14 cellular contexts compared by ENCODE assay signal in genomic region chr3:29012011-29012410, GRCh38.
DNase-seq lines count a peak whose midpoint lies in the region; ATAC-seq and TF ChIP-seq lines count a peak whose summit lies in the region.
"Had no signal": no experiment of that assay in that cellular context is flagged by ENCODE, and none has a peak within 500 bp of the region (broad histone marks: within the 10 kb centered on the region; RNA-seq: fewer than 3 reads in every experiment).

No MANE protein-coding gene starts in this region.

- H3K9me3 ChIP-seq in neural progenitor cell (ENCODE audit: low read depth) = no peaks in the 10 kb centered on the region
- H3K9me3 ChIP-seq: Caco-2 had no signal

- no peaks in the 10 kb centered on the region for H3K36me3 ChIP-seq in neural progenitor cell

- H3K4me2 ChIP-seq in neural progenitor cell = peak overlapping the region; percentile 63
- H3K4me2 ChIP-seq: GM23338 had no signal

- peak overlapping the region; percentile 55 for H3K27ac ChIP-seq in neural progenitor cell

- DNase-seq in SK-MEL-5 (ENCODE audit: low read depth, low spot score) (peak; percentile 92), astrocyte of the hippocampus (ENCODE audit: low read depth, low spot score) (peak; percentile 26), neural progenitor cell (ENCODE audit: low spot score) (peak; percentile 31)
- DNase-seq in natural killer cell treated with Interleukin-12 subunit alpha and Interleukin-12 subunit beta and Interleukin-15 and Interleukin-18, amount 100 ng/mL, for 72 hours (ENCODE audit: low spot score) = no peak
- DNase-seq: C1 segment of cervical spinal cord; Caco-2; CD4-positive, alpha-beta memory T cell; DMS153; DND-41; H9 had no signal

- no peak overlapping the region for H2AFZ ChIP-seq in neural progenitor cell (replicated peaks)
- H2AFZ ChIP-seq: GM23338 had no signal

- H3F3A ChIP-seq in neural progenitor cell (ENCODE audit: low read depth) = peaks cover 8% of the 10 kb centered on the region

- in situ Hi-C loops in SK-MEL-5 (cut with HindIII; ENCODE audit: low pct_unique_long_range_greater_than_20kb, low sequenced_read_pairs) = no loop called here

- ATAC-seq in HG03378 (IDR thresholded peaks at IDR 0.05; ENCODE audit: unreplicated experiment) (no peak), HG03571 (IDR thresholded peaks at IDR 0.05; ENCODE audit: unreplicated experiment) (no peak)
- no peak for ATAC-seq in natural killer cell treated with Interleukin-12 subunit alpha and Interleukin-12 subunit beta and Interleukin-15 and Interleukin-18, amount 100 ng/mL, for 72 hours
- ATAC-seq: GM23338, HCT116 had no signal

- H3K4me3 Mint-ChIP-seq in neural progenitor cell = no peak overlapping the region
- H3K4me3 Mint-ChIP-seq in natural killer cell treated with Interleukin-12 subunit alpha and Interleukin-12 subunit beta and Interleukin-15 and Interleukin-18, amount 100 ng/mL, for 72 hours = no peak overlapping the region
- H3K4me3 Mint-ChIP-seq: CD4-positive, alpha-beta memory T cell; GM23338; H9 had no signal

- H3K27me3 Mint-ChIP-seq in neural progenitor cell (ENCODE audit: insufficient read depth, low read depth) = peaks cover 5% of the 10 kb centered on the region
- no peaks in the 10 kb centered on the region for H3K27me3 Mint-ChIP-seq in natural killer cell treated with Interleukin-12 subunit alpha and Interleukin-12 subunit beta and Interleukin-15 and Interleukin-18, amount 100 ng/mL, for 72 hours
- H3K27me3 Mint-ChIP-seq: CD4-positive, alpha-beta memory T cell had no signal

- peaks cover 11% of the 10 kb centered on the region for H3K4me1 Mint-ChIP-seq in neural progenitor cell
- no peaks in the 10 kb centered on the region for H3K4me1 Mint-ChIP-seq in natural killer cell treated with Interleukin-12 subunit alpha and Interleukin-12 subunit beta and Interleukin-15 and Interleukin-18, amount 100 ng/mL, for 72 hours (ENCODE audit: low read depth in 2 of 2)
- H3K4me1 Mint-ChIP-seq: CD4-positive, alpha-beta memory T cell; GM23338; H9 had no signal

- peaks cover 22% of the 10 kb centered on the region for H3K4me1 ChIP-seq in neural progenitor cell
- H3K4me1 ChIP-seq: Caco-2 had no signal

- H3K27me3 ChIP-seq in neural progenitor cell = no peaks in the 10 kb centered on the region

- H3K36me3 Mint-ChIP-seq in neural progenitor cell = no peaks in the 10 kb centered on the region
- no peaks in the 10 kb centered on the region for H3K36me3 Mint-ChIP-seq in natural killer cell treated with Interleukin-12 subunit alpha and Interleukin-12 subunit beta and Interleukin-15 and Interleukin-18, amount 100 ng/mL, for 72 hours
- H3K36me3 Mint-ChIP-seq: CD4-positive, alpha-beta memory T cell had no signal

- no peaks in the 10 kb centered on the region for H3K79me2 ChIP-seq in neural progenitor cell (ENCODE audit: low read depth)

- H3K27ac Mint-ChIP-seq in neural progenitor cell = no peak overlapping the region
- H3K27ac Mint-ChIP-seq in natural killer cell treated with Interleukin-12 subunit alpha and Interleukin-12 subunit beta and Interleukin-15 and Interleukin-18, amount 100 ng/mL, for 72 hours = no peak overlapping the region
- H3K27ac Mint-ChIP-seq: CD4-positive, alpha-beta memory T cell; GM23338; H9 had no signal

- H3K9ac ChIP-seq in neural progenitor cell = no peak overlapping the region

- H4K20me1 ChIP-seq in neural progenitor cell (ENCODE audit: low read depth) = no peaks in the 10 kb centered on the region

- no peak overlapping the region for H3K4me3 ChIP-seq in neural progenitor cell
- H3K4me3 ChIP-seq: GM23338 had no signal

- TF ChIP-seq CTCF in neural progenitor cell (IDR thresholded peaks at IDR 0.05) = no peak

- no peaks in the 10 kb centered on the region for H3K9me3 Mint-ChIP-seq in neural progenitor cell
- no peaks in the 10 kb centered on the region for H3K9me3 Mint-ChIP-seq in natural killer cell treated with Interleukin-12 subunit alpha and Interleukin-12 subunit beta and Interleukin-15 and Interleukin-18, amount 100 ng/mL, for 72 hours
- H3K9me3 Mint-ChIP-seq: GM23338, H9 had no signal
